23 cellular contexts compared by ENCODE assay signal in the genomic region with DNA sequence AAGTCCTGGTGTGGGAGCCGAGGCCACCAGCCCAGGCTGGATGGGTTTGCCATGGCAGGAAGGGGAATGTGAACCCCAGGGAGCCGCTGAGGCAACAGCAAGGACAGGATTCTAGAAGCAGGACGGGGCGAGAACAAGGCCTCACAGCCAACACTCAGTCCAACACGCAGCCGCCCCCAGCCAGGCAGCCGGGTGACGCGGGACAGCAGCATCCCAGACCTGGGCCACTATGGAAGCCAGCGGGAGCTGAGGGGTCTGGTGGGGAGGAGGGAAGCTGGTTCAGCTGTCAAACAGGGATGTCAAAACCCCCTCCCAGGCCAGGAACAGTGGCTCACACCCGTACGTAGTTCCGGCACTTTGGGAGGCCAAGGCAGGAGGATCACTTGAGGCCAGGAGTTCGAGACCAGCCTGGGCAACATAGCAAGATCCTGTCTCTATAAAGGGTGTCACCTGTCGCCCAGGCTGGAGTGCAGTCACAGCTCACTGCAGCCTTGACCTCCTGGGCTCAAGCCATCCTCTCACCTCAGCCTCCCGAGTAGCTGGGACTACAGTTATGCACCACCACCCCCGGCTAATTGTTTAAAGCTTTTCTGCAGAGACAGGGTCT. TPM values are rescaled to one million over a fixed set of nuclear protein-coding genes. Genes with fewer than 3 reads are reported as not detected.
"Had no signal": no experiment of that assay in that cellular context is flagged by ENCODE, and none has a peak within 500 bp of the region (broad histone marks: within the 10 kb centered on the region; RNA-seq: fewer than 3 reads in every experiment).

No MANE protein-coding gene starts in this region.

- H3K4me1 Mint-ChIP-seq: activated CD8-positive, alpha-beta memory T cell treated with anti-CD3 and anti-CD28 coated beads, Interleukin-2, amount 10 ng/mL, durations not matched to agents 7 days and 5 days; activated naive CD4-positive, alpha-beta T cell treated with anti-CD3 and anti-CD28 coated beads, Interleukin-2, amount 50 U/mL, for 24 hours had no signal

- H3K36me3 Mint-ChIP-seq: activated CD8-positive, alpha-beta memory T cell treated with anti-CD3 and anti-CD28 coated beads, Interleukin-2, amount 10 ng/mL, durations not matched to agents 7 days and 5 days; activated naive CD4-positive, alpha-beta T cell treated with anti-CD3 and anti-CD28 coated beads, Interleukin-2, amount 50 U/mL, for 24 hours had no signal

- H3K9me3 ChIP-seq: body of pancreas, MG63, SJSA1 had no signal

- H3K9me3 Mint-ChIP-seq: activated naive CD4-positive, alpha-beta T cell treated with anti-CD3 and anti-CD28 coated beads, Interleukin-2, amount 50 U/mL, for 24 hours; activated T-cell treated with anti-CD3 and anti-CD28 coated beads, Interleukin-2, amount 50 U/mL, for 24 hours; activated T-helper 1 cell treated with anti-CD3 and anti-CD28 coated beads, Interleukin-12 subunit alpha, Interleukin-12 subunit beta, Interleukin-2, Interleukin-4 antibody, amounts not matched to agents 30 ng/mL and 10 ng/mL and 1 ng/mL, durations not matched to agents 14 hours and 24 hours and 36 hours; T-helper 1 cell treated with Interleukin-12 subunit alpha and Interleukin-12 subunit beta and Interleukin-4 antibody, amounts not matched to agents 30 μg/mL and 1 μg/mL, for 36 hours had no signal

- FAIRE-seq: bronchial epithelial cell had no signal

- H3K27ac ChIP-seq: body of pancreas, SJSA1 had no signal

- H3K4me3 Mint-ChIP-seq: activated CD8-positive, alpha-beta memory T cell treated with anti-CD3 and anti-CD28 coated beads, Interleukin-2, amount 10 ng/mL, durations not matched to agents 7 days and 5 days; activated naive CD4-positive, alpha-beta T cell treated with anti-CD3 and anti-CD28 coated beads, Interleukin-2, amount 50 U/mL, for 24 hours; activated T-cell treated with anti-CD3 and anti-CD28 coated beads, Interleukin-2, amount 50 U/mL, for 24 hours; activated T-helper 1 cell treated with anti-CD3 and anti-CD28 coated beads, Interleukin-12 subunit alpha, Interleukin-12 subunit beta, Interleukin-2, Interleukin-4 antibody, amounts not matched to agents 30 ng/mL and 10 ng/mL and 1 ng/mL, durations not matched to agents 14 hours and 24 hours and 36 hours; T-helper 1 cell treated with Interleukin-12 subunit alpha and Interleukin-12 subunit beta and Interleukin-4 antibody, amounts not matched to agents 30 μg/mL and 1 μg/mL, for 36 hours had no signal

- H3K4me3 ChIP-seq: body of pancreas, MG63, SJSA1 had no signal

- H3K36me3 ChIP-seq: MG63 had no signal

- H3K27ac Mint-ChIP-seq: activated CD8-positive, alpha-beta memory T cell treated with anti-CD3 and anti-CD28 coated beads, Interleukin-2, amount 10 ng/mL, durations not matched to agents 7 days and 5 days; activated naive CD4-positive, alpha-beta T cell treated with anti-CD3 and anti-CD28 coated beads, Interleukin-2, amount 50 U/mL, for 24 hours; activated T-cell treated with anti-CD3 and anti-CD28 coated beads, Interleukin-2, amount 50 U/mL, for 24 hours; activated T-helper 1 cell treated with anti-CD3 and anti-CD28 coated beads, Interleukin-12 subunit alpha, Interleukin-12 subunit beta, Interleukin-2, Interleukin-4 antibody, amounts not matched to agents 30 ng/mL and 10 ng/mL and 1 ng/mL, durations not matched to agents 14 hours and 24 hours and 36 hours; T-helper 1 cell treated with Interleukin-12 subunit alpha and Interleukin-12 subunit beta and Interleukin-4 antibody, amounts not matched to agents 30 μg/mL and 1 μg/mL, for 36 hours had no signal

- H3K27me3 Mint-ChIP-seq: activated CD8-positive, alpha-beta memory T cell treated with anti-CD3 and anti-CD28 coated beads, Interleukin-2, amount 10 ng/mL, durations not matched to agents 7 days and 5 days; activated naive CD4-positive, alpha-beta T cell treated with anti-CD3 and anti-CD28 coated beads, Interleukin-2, amount 50 U/mL, for 24 hours; activated T-cell treated with anti-CD3 and anti-CD28 coated beads, Interleukin-2, amount 50 U/mL, for 24 hours had no signal

- ATAC-seq: activated CD8-positive, alpha-beta memory T cell treated with anti-CD3 and anti-CD28 coated beads, Interleukin-2, amount 10 ng/mL, durations not matched to agents 7 days and 5 days; body of pancreas; SK-N-SH treated with all-trans-retinoic acid at 6 μM for 48 hours had no signal

- H3K27me3 ChIP-seq: body of pancreas, MG63, SJSA1 had no signal

- DNase-seq: activated CD4-positive, alpha-beta T cell treated with anti-CD3 and anti-CD28 coated beads for 48 hours; activated CD4-positive, alpha-beta T cell treated with anti-CD3 and anti-CD28 coated beads, Interleukin-2, amount 50 U/mL, for 48 hours; activated CD4-positive, CD25-positive, alpha-beta regulatory T cell treated with anti-CD3 and anti-CD28 coated beads, Interleukin-2, amount 50 U/mL, for 72 hours; activated CD8-positive, alpha-beta memory T cell treated with anti-CD3 and anti-CD28 coated beads, Interleukin-2, amount 10 ng/mL, durations not matched to agents 7 days and 5 days; activated effector memory CD4-positive, alpha-beta T cell treated with Interleukin-2 at 50 U/mL for 16 hours; activated naive CD4-positive, alpha-beta T cell; activated T-cell treated with anti-CD3 and anti-CD28 coated beads, Interleukin-2, amount 50 U/mL, for 24 hours; body of pancreas; central memory CD4-positive, alpha-beta T cell; MG63; NCI-H2029; NCI-H345; NCI-H510A; NCI-H526 treated with DMSO at 0.1 percent for 48 hours; NCI-H82; SHP77 had no signal

RNA-seq across cellular contexts. Expression of a gene that starts 37.5 kb away (rescaled TPM):
- total RNA-seq: activated CD8-positive, alpha-beta memory T cell treated with anti-CD3 and anti-CD28 coated beads, Interleukin-2, amount 10 ng/mL, durations not matched to agents 7 days and 5 days; activated T-helper 1 cell treated with anti-CD3 and anti-CD28 coated beads, Interleukin-12 subunit alpha, Interleukin-12 subunit beta, Interleukin-2, Interleukin-4 antibody, amounts not matched to agents 30 ng/mL and 10 ng/mL and 1 ng/mL, durations not matched to agents 14 hours and 24 hours and 36 hours; aorta; body of pancreas; bronchial epithelial cell; SJSA1 had no signal
